ENCODE assay signal across 1 cellular context in the genomic region with DNA sequence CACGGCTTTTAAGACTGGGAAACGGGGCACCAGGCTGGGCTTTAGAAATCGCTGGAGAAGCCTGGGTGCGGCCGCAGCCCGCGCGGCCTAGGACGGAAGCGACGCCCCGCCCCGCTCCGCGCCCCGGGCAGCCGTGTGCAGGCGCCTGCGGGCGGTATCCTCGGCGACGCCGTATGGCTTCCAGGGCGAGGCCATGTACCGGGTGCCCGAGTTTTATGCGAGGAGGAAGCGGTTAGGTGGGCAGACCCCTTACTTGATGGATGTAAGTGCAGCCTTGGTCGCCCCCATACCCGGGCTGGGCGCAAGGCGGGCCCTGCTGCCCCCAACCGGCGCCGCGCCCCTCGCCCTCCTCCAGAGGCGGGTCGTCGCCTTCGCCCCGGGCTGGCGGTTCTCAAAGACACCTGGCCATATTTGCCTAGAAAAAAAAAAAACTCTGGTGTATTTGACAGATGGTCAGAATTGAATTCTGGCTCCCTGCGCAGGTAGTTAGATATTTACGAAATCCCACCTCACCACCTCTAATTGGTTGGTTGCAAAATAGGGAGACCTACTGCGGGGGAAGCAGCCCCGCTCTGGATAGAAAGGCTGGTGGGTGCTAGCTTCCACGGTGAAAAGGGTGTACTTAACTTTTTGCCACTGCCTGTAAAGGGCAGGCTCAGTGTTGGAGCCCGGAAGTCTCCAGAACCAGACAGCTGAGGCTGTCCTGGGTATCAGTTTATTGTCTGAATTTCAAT.
TF ChIP-seq lines count a peak whose summit lies in the region.

A gene with protein sequence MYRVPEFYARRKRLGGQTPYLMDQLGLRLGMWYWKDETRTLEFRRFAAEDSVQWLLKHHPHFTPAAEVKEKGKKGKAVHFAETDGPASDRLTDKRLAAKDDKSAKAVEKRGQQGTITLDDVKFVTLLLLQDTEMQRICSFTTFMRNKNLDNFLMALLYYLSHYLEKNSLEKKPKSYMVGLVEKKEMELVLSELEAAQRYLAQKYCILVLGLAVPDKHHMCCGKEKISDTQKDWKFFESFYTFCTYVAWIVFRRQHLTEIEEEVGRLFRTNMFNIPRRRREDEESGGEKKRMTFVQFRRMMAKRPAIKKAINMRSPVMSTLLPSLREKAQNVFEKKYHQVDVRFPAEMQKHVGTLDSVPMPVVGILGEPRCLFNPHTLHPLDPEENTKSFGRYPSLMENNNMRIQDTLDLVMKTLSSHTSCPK (plus strand): TSS at position 157 of the 734 bp plus-strand sequence. CDS start 37 bp downstream, at position 194.

TF ChIP-seq in HepG2, 621 proteins besides CTCF, POLR2A, EP300 and RAD21:
- no peak for TF ChIP-seq ZNF720 (CRISPR knock-in tag; IDR thresholded peaks at IDR 0.05)
- no peak for TF ChIP-seq FOXA3 (CRISPR knock-in tag; IDR thresholded peaks at IDR 0.05)
- TF ChIP-seq RBM39 (IDR thresholded peaks at IDR 0.05; ENCODE audit: low read depth, low read length, poor library complexity, severe bottlenecking), result no peak
- no peak for TF ChIP-seq SPEN (CRISPR knock-in tag; IDR thresholded peaks at IDR 0.05; ENCODE audit: low read depth)
- TF ChIP-seq SP2 (CRISPR knock-in tag; IDR thresholded peaks at IDR 0.05), result no peak
- TF ChIP-seq SRF (IDR thresholded peaks at IDR 0.05; ENCODE audit: low read depth, low read length), result no peak
- no peak for TF ChIP-seq MZF1 (CRISPR knock-in tag; IDR thresholded peaks at IDR 0.05; ENCODE audit: borderline replicate concordance)
- TF ChIP-seq, protein P1, sequence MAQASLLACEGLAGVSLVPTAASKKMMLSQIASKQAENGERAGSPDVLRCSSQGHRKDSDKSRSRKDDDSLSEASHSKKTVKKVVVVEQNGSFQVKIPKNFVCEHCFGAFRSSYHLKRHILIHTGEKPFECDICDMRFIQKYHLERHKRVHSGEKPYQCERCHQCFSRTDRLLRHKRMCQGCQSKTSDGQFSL (CRISPR knock-in tag; IDR thresholded peaks at IDR 0.05), result no peak
- TF ChIP-seq CENPT (CRISPR knock-in tag; IDR thresholded peaks at IDR 0.05; ENCODE audit: low read depth), result no peak
- TF ChIP-seq ZSCAN22 (CRISPR knock-in tag; IDR thresholded peaks at IDR 0.05), result no peak
TF ChIP-seq in HepG2: peak in this region for 0.
